Comparison of ENCODE assay signal across 12 cellular contexts in the genomic region with DNA sequence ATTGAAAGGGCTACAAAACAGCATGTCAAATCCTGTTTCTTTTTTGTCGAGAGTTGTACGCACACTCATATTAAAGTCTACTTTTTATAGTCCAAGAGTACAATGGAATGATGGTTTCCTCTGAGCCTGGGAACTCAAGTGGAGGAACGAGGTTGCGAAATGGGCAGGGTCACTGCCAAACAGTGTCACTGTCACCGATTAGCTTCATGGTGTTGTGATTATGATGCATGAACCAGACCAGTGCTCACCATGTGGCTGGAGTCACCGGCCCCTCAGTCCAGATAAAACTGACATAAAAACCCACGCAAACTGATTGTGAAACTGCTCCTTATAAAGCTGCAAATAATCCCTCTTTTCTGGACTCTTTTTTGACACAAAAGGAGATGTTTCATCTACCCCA.
A peak's percentile ranks its signal among the peaks of the same experiment; 100 is the strongest.
DNase-seq lines count a peak whose midpoint lies in the region; ATAC-seq, FAIRE-seq and TF ChIP-seq lines count a peak whose summit lies in the region.
"Had no signal": no experiment of that assay in that cellular context is flagged by ENCODE, and none has a peak within 500 bp of the region (broad histone marks: within the 10 kb centered on the region; RNA-seq: fewer than 3 reads in every experiment).

No MANE protein-coding gene starts in this region.

- H3K4me3 Mint-ChIP-seq in type B pancreatic cell: peak overlapping the region; percentile 5
- H3K4me3 Mint-ChIP-seq: activated CD8-positive, alpha-beta T cell treated with anti-CD3 and anti-CD28 coated beads for 36 hours; T-cell had no signal

- no peak overlapping the region for H3K27ac Mint-ChIP-seq in type B pancreatic cell
- H3K27ac Mint-ChIP-seq: activated CD8-positive, alpha-beta T cell treated with anti-CD3 and anti-CD28 coated beads for 36 hours; T-cell had no signal

- H3K36me3 ChIP-seq in muscle layer of colon (ENCODE audit: insufficient read depth, low read length): no peaks in the 10 kb centered on the region

- TF ChIP-seq CTCF in fibroblast of the aortic adventitia (IDR thresholded peaks at IDR 0.05; ENCODE audit: insufficient read depth, low read length) (no peak), type B pancreatic cell (conservative IDR thresholded peaks at IDR 0.05) (no peak)

- H3K4me3 ChIP-seq in fibroblast of the aortic adventitia (ENCODE audit: low read depth, low read length) (no peak overlapping the region), muscle layer of colon (ENCODE audit: low read depth in 1 of 2, low read length in 2 of 2) (no peak overlapping the region)

- no peak for ATAC-seq in HG03460 (IDR thresholded peaks at IDR 0.05; ENCODE audit: unreplicated experiment)
- ATAC-seq: activated CD8-positive, alpha-beta T cell treated with anti-CD3 and anti-CD28 coated beads for 36 hours; T-cell had no signal

- H3K27ac ChIP-seq in muscle layer of colon (ENCODE audit: low read depth, low read length): peak overlapping the region; percentile 71

- no peaks in the 10 kb centered on the region for H3K36me3 Mint-ChIP-seq in type B pancreatic cell
- H3K36me3 Mint-ChIP-seq: T-cell had no signal

- DNase-seq in RCC 7860 (ENCODE audit: low spot score): peak; percentile 63
- peak; percentile 98 for DNase-seq in fibroblast of the aortic adventitia (ENCODE audit: low read depth)
- DNase-seq in type B pancreatic cell (ENCODE audit: extremely low spot score, unreplicated experiment): no peak
- DNase-seq in NCI-H2227 treated with DMSO at 0.1 percent for 48 hours (lab: John Stamatoyannopoulos, UW): no peak
- no peak for DNase-seq in OCI-M2 (lab: John Stamatoyannopoulos, UW; ENCODE audit: unreplicated experiment)
- DNase-seq in globus pallidus (ENCODE audit: low spot score): no peak
- DNase-seq: activated CD8-positive, alpha-beta T cell treated with anti-CD3 and anti-CD28 coated beads for 36 hours; DMS53; NCI-H748 treated with DMSO at 0.1 percent for 48 hours; T-cell had no signal

- FAIRE-seq in RCC 7860 (lab: Jason Lieb, UNC): peak; percentile 72

- no peaks in the 10 kb centered on the region for H3K9me3 Mint-ChIP-seq in type B pancreatic cell
- H3K9me3 Mint-ChIP-seq: activated CD8-positive, alpha-beta T cell treated with anti-CD3 and anti-CD28 coated beads for 36 hours; T-cell had no signal

- H3K9ac ChIP-seq in muscle layer of colon (ENCODE audit: low read length): no peak overlapping the region

- peaks cover 28% of the 10 kb centered on the region for H3K4me1 ChIP-seq in muscle layer of colon (ENCODE audit: insufficient read depth, low read length)

- H3K9me3 ChIP-seq in muscle layer of colon (ENCODE audit: low read length): no peaks in the 10 kb centered on the region

- H3K27me3 Mint-ChIP-seq in type B pancreatic cell: peaks cover 7% of the 10 kb centered on the region

- H3K27me3 ChIP-seq in muscle layer of colon (ENCODE audit: control insufficient read depth in 1 of 2, insufficient read depth in 2 of 2, low read length in 2 of 2): no peaks in the 10 kb centered on the region

- H3K4me1 Mint-ChIP-seq in type B pancreatic cell (ENCODE audit: unreplicated experiment): peaks cover 44% of the 10 kb centered on the region
- H3K4me1 Mint-ChIP-seq: T-cell had no signal

Comparison
In these comparisons a context has a peak if more than half of its experiments do, and no peak if none do; other contexts are left out.
1. DNase-seq: peak in RCC 7860 (single experiment) and fibroblast of the aortic adventitia (single experiment); none in type B pancreatic cell (single experiment), NCI-H2227 treated with DMSO at 0.1 percent for 48 hours (single experiment), OCI-M2 (single experiment) and globus pallidus (single experiment).